ENCODE assay signal across 33 cellular contexts in genomic region chr1:219670426-219671149, GRCh38. TPM values are rescaled to one million over a fixed set of nuclear protein-coding genes. Genes with fewer than 3 reads are reported as not detected.
DNase-seq lines count a peak whose midpoint lies in the region; ATAC-seq and TF ChIP-seq lines count a peak whose summit lies in the region.
"Had no signal": no experiment of that assay in that cellular context is flagged by ENCODE, and none has a peak within 500 bp of the region (broad histone marks: within the 10 kb centered on the region; RNA-seq: fewer than 3 reads in every experiment).

No MANE protein-coding gene starts in this region.

- TF ChIP-seq POLR2A in GM18505 (IDR thresholded peaks at IDR 0.05; ENCODE audit: borderline replicate concordance, extremely low read depth, insufficient read depth, insufficient read length) = no peak

- peak; percentile 90 for ATAC-seq in Right ventricle myocardium superior (ENCODE audit: poor library complexity)
- no peak for ATAC-seq in GM18505 (IDR thresholded peaks at IDR 0.05; ENCODE audit: unreplicated experiment)
- ATAC-seq: activated CD4-positive, alpha-beta T cell treated with anti-CD3 and anti-CD28 coated beads for 36 hours; GM12878; SK-N-SH treated with all-trans-retinoic acid at 6 μM for 48 hours; T-helper 17 cell had no signal

- no peaks in the 10 kb centered on the region for H3K36me3 Mint-ChIP-seq in CD14-positive monocyte
- H3K36me3 Mint-ChIP-seq: activated naive CD8-positive, alpha-beta T cell treated with anti-CD3 and anti-CD28 coated beads for 36 hours had no signal

- no peak overlapping the region for H3K4me3 Mint-ChIP-seq in CD14-positive monocyte
- H3K4me3 Mint-ChIP-seq: activated CD4-positive, alpha-beta T cell treated with anti-CD3 and anti-CD28 coated beads for 36 hours; activated naive CD8-positive, alpha-beta T cell treated with anti-CD3 and anti-CD28 coated beads for 36 hours; CD4-positive, alpha-beta T cell; nephron progenitor cell; T-helper 17 cell had no signal

- TF ChIP-seq CTCF in CD14-positive monocyte (IDR thresholded peaks at IDR 0.05) = no peak

- intact Hi-C loops in Right ventricle myocardium superior (cut with DNase I) = no loop called here
- intact Hi-C loops in CD14-positive monocyte (cut with micrococcal nuclease) = no loop called here
- intact Hi-C loops in posterior vena cava (cut with DNase I) = no loop called here

- peaks cover 0 to 2% (median 0%) of the 10 kb centered on the region in 7 donors for H3K9me3 Mint-ChIP-seq in CD14-positive monocyte
- H3K9me3 Mint-ChIP-seq: nephron progenitor cell had no signal

- H3K27ac Mint-ChIP-seq in CD14-positive monocyte = peak overlapping the region in 1 of 7 donors; percentile 54
- H3K27ac Mint-ChIP-seq: activated CD4-positive, alpha-beta T cell treated with anti-CD3 and anti-CD28 coated beads for 36 hours; activated naive CD8-positive, alpha-beta T cell treated with anti-CD3 and anti-CD28 coated beads for 36 hours; CD4-positive, alpha-beta T cell; nephron progenitor cell; T-helper 17 cell had no signal

- DNase-seq in A172 (ENCODE audit: low spot score) (peak; percentile 39), RPMI7951 (ENCODE audit: low read depth) (peak; percentile 19), Right ventricle myocardium superior (peak; percentile 73), lung microvascular endothelial cell (ENCODE audit: low read depth in 2 of 2) (peak; percentile 1 to 3), putamen (ENCODE audit: low spot score) (no peak), CD14-positive monocyte (ENCODE audit: low spot score) (no peak), posterior vena cava (ENCODE audit: low spot score) (no peak)
- DNase-seq: 8988T; activated CD4-positive, alpha-beta T cell treated with anti-CD3 and anti-CD28 coated beads for 36 hours; activated effector memory CD4-positive, alpha-beta T cell treated with anti-CD3 and anti-CD28 coated beads, Interleukin-2, amount 50 U/mL, for 16 hours; activated naive CD8-positive, alpha-beta T cell treated with anti-CD3 and anti-CD28 coated beads for 36 hours; activated T-cell treated with anti-CD3 and anti-CD28 coated beads, Interleukin-2, amount 50 U/mL, for 1 hour; CD4-positive, alpha-beta T cell; cerebellar nuclear complex; dorsolateral prefrontal cortex; kidney; mammary epithelial cell; NCI-H1417; NCI-H2081 treated with DMSO at 0.1 percent for 48 hours; NCI-H748 treated with DMSO at 0.1 percent for 48 hours; nephron progenitor cell; sigmoid colon; stimulated activated naive CD4-positive, alpha-beta T cell; T-helper 17 cell had no signal

- H3K27me3 Mint-ChIP-seq in CD14-positive monocyte (ENCODE audit: low read depth in 3 of 3) = peaks cover 0 to 8% (median 1%) of the 10 kb centered on the region in 3 donors
- H3K27me3 Mint-ChIP-seq: activated naive CD8-positive, alpha-beta T cell treated with anti-CD3 and anti-CD28 coated beads for 36 hours; CD4-positive, alpha-beta T cell; T-helper 17 cell had no signal

- no peaks in the 10 kb centered on the region for H3K4me1 Mint-ChIP-seq in CD14-positive monocyte
- H3K4me1 Mint-ChIP-seq: activated CD4-positive, alpha-beta T cell treated with anti-CD3 and anti-CD28 coated beads for 36 hours; activated naive CD8-positive, alpha-beta T cell treated with anti-CD3 and anti-CD28 coated beads for 36 hours; nephron progenitor cell; T-helper 17 cell had no signal

RNA-seq across cellular contexts. Expression of gene ZC3H11B, which starts 57.7 kb away (rescaled TPM):
- total RNA-seq in A172 (2014; rRNA removed; shearing (Covaris generic)) = 0.03 and 0.05 TPM in 2 replicates
- 0.10 and 0.12 TPM in 2 replicates for total RNA-seq in RPMI7951 (2014; rRNA removed; shearing (Covaris generic))
- total RNA-seq in Right ventricle myocardium superior (1.0 TPM), lung microvascular endothelial cell (under 0.01 TPM in 1 of 2 replicates, not detected in the other), posterior vena cava (not detected)
- polyA plus RNA-seq in CD14-positive monocyte = under 1 TPM in 1 of 2 donors, not detected in 1; 0.09 TPM
- total RNA-seq: activated CD8-positive, alpha-beta memory T cell treated with anti-CD3 and anti-CD28 coated beads for 36 hours; ascending aorta; fibroblast of lung; H1; mammary epithelial cell; MCF 10A; thoracic aorta had no signal

Comparison
In these comparisons a context has a peak if more than half of its experiments do, and no peak if none do; other contexts are left out.
1. DNase-seq: peak in A172 (single experiment), RPMI7951 (single experiment), Right ventricle myocardium superior (single experiment) and lung microvascular endothelial cell (2 of 2); none in putamen (single experiment), CD14-positive monocyte (single experiment) and posterior vena cava (single experiment).